Comparison of ENCODE assay signal across 9 cellular contexts in the genomic region with DNA sequence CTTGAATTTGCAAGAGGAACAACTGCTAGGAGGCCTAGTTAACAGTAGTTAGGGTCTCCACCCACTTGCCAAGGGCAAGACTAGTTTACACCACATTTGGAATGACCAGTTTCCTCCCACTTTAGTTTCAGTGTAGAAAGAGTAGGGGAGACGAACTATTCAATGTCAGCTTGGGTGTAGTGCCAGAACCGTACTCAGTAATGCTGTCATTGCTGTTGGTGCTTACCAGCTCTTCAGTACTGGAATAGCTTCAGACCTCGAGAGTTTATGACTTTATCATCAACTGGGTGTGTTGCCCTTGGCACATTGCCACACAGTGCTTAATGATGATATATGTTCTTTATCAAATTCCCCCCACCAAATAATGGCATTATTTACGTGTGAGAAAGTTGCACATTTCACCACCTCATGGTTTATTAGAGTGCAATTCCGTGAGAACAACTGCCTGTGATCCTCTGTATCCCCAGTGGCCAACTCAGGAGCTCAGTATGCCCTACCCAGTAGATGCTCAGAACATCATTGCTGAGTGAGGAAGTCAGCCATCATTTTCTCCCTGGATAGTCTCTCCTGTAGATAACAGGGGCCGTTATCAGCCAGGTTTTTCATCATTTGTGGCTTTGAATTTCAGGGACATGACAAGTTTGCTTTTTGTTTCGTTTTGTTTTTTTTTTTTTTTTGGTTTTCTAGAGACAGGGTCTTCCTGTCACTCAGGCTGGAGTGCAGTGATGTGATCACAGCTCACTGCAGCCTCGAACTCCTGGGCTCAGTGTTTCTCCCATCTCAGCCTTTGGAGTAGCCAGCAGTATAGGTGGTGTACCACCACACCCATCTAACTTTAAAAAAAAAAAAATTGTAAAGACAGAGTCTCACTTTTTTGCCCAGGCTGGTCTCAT.
DNase-seq lines count a peak whose midpoint lies in the region; ATAC-seq and TF ChIP-seq lines count a peak whose summit lies in the region.
"Had no signal": no experiment of that assay in that cellular context is flagged by ENCODE, and none has a peak within 500 bp of the region (broad histone marks: within the 10 kb centered on the region; RNA-seq: fewer than 3 reads in every experiment).

No MANE protein-coding gene starts in this region.

- no peak overlapping the region for H2AFZ ChIP-seq in Loucy (ENCODE audit: low read length)

- H3K79me2 ChIP-seq in Loucy (ENCODE audit: insufficient read depth, low read length), result peaks cover 99% of the 10 kb centered on the region

- H3K4me2 ChIP-seq in Loucy (ENCODE audit: low read depth, low read length, poor library complexity, severe bottlenecking), result peak overlapping the region; percentile 48

- CTCF ChIA-PET in activated naive CD4-positive, alpha-beta T cell treated with anti-CD3 and anti-CD28 coated beads for 36 hours (lab: Charles Lee), result no interaction called here

- H3K9me2 ChIP-seq in Loucy (replicated peaks; ENCODE audit: low read depth, low read length), result no peaks in the 10 kb centered on the region

- H3K27me3 ChIP-seq in Loucy (ENCODE audit: insufficient read depth, low read length, poor library complexity, severe bottlenecking) (no peaks in the 10 kb centered on the region), upper lobe of right lung (no peaks in the 10 kb centered on the region), right atrium auricular region (no peaks in the 10 kb centered on the region)

- peak overlapping the region; percentile 31 for H3K27ac ChIP-seq in upper lobe of right lung
- no peak overlapping the region for H3K27ac ChIP-seq in right atrium auricular region

- peaks cover 47% of the 10 kb centered on the region for H3K4me1 Mint-ChIP-seq in activated naive CD4-positive, alpha-beta T cell treated with anti-CD3 and anti-CD28 coated beads for 36 hours (ENCODE audit: low read depth)
- peaks cover 50% of the 10 kb centered on the region for H3K4me1 Mint-ChIP-seq in activated naive CD8-positive, alpha-beta T cell treated with anti-CD3 and anti-CD28 coated beads, Interleukin-2, amount 50 U/mL, for 24 hours

- peak overlapping the region; percentile 87 for H3K27ac Mint-ChIP-seq in activated naive CD4-positive, alpha-beta T cell treated with anti-CD3 and anti-CD28 coated beads for 36 hours
- H3K27ac Mint-ChIP-seq in activated naive CD8-positive, alpha-beta T cell treated with anti-CD3 and anti-CD28 coated beads, Interleukin-2, amount 50 U/mL, for 24 hours, result peak overlapping the region; percentile 86

- H3K36me3 ChIP-seq in Loucy (ENCODE audit: insufficient read depth, low read length) (peaks cover 38% of the 10 kb centered on the region), upper lobe of right lung (peaks cover 9% of the 10 kb centered on the region), right atrium auricular region (no peaks in the 10 kb centered on the region)

- TF ChIP-seq CTCF in Loucy (conservative IDR thresholded peaks at IDR 0.05; ENCODE audit: low read length), result no peak
- TF ChIP-seq CTCF in upper lobe of right lung (IDR thresholded peaks at IDR 0.05), result no peak
- TF ChIP-seq CTCF in right atrium auricular region (IDR thresholded peaks at IDR 0.05), result no peak

- H4K20me1 ChIP-seq in Loucy (ENCODE audit: insufficient read depth, low read length, poor library complexity, severe bottlenecking), result peaks cover 21% of the 10 kb centered on the region

- H3K9me3 Mint-ChIP-seq in activated naive CD4-positive, alpha-beta T cell treated with anti-CD3 and anti-CD28 coated beads for 36 hours, result no peaks in the 10 kb centered on the region
- H3K9me3 Mint-ChIP-seq in activated naive CD8-positive, alpha-beta T cell treated with anti-CD3 and anti-CD28 coated beads, Interleukin-2, amount 50 U/mL, for 24 hours, result no peaks in the 10 kb centered on the region

- H3K4me3 ChIP-seq in Loucy (ENCODE audit: low read length, poor library complexity, severe bottlenecking) (peak overlapping the region; percentile 0), upper lobe of right lung (no peak overlapping the region), right atrium auricular region (no peak overlapping the region)

- H3K36me3 Mint-ChIP-seq in activated naive CD4-positive, alpha-beta T cell treated with anti-CD3 and anti-CD28 coated beads for 36 hours (ENCODE audit: low read depth), result peaks cover 36% of the 10 kb centered on the region
- peaks cover 50% of the 10 kb centered on the region for H3K36me3 Mint-ChIP-seq in activated naive CD8-positive, alpha-beta T cell treated with anti-CD3 and anti-CD28 coated beads, Interleukin-2, amount 50 U/mL, for 24 hours (ENCODE audit: low read depth)

- DNase-seq in activated naive CD4-positive, alpha-beta T cell treated with anti-CD3 and anti-CD28 coated beads for 36 hours, result peak; percentile 58
- no peak for DNase-seq in activated naive CD4-positive, alpha-beta T cell (lab: John Stamatoyannopoulos, UW)
- no peak for DNase-seq in activated naive CD8-positive, alpha-beta T cell treated with anti-CD3 and anti-CD28 coated beads, Interleukin-2, amount 50 U/mL, for 24 hours
- DNase-seq in upper lobe of right lung (no peak), NCI-H2029 treated with DMSO at 0.1 percent for 48 hours (lab: John Stamatoyannopoulos, UW) (no peak), globus pallidus (ENCODE audit: low spot score) (no peak), right atrium auricular region (ENCODE audit: low spot score) (no peak)
- DNase-seq: NCI-H1930 had no signal

- no peaks in the 10 kb centered on the region for H3K27me3 Mint-ChIP-seq in activated naive CD4-positive, alpha-beta T cell treated with anti-CD3 and anti-CD28 coated beads for 36 hours (ENCODE audit: low read depth)
- H3K27me3 Mint-ChIP-seq in activated naive CD8-positive, alpha-beta T cell treated with anti-CD3 and anti-CD28 coated beads, Interleukin-2, amount 50 U/mL, for 24 hours, result no peaks in the 10 kb centered on the region

- peak overlapping the region; percentile 3 for H3K9ac ChIP-seq in Loucy (ENCODE audit: low read depth, low read length, poor library complexity, severe bottlenecking)

- peaks cover 69% of the 10 kb centered on the region for H3K4me1 ChIP-seq in Loucy (ENCODE audit: insufficient read depth, low read length, poor library complexity, severe bottlenecking)
- peaks cover 5% of the 10 kb centered on the region for H3K4me1 ChIP-seq in upper lobe of right lung
- H3K4me1 ChIP-seq in right atrium auricular region, result no peaks in the 10 kb centered on the region

- ATAC-seq in activated naive CD8-positive, alpha-beta T cell treated with anti-CD3 and anti-CD28 coated beads, Interleukin-2, amount 50 U/mL, for 24 hours, result peak; percentile 45
- peak; percentile 57 for ATAC-seq in upper lobe of right lung

- H3K9me3 ChIP-seq in Loucy (ENCODE audit: insufficient read depth, low read depth, low read length) (no peaks in the 10 kb centered on the region), upper lobe of right lung (no peaks in the 10 kb centered on the region), right atrium auricular region (no peaks in the 10 kb centered on the region)

- H3K4me3 Mint-ChIP-seq in activated naive CD4-positive, alpha-beta T cell treated with anti-CD3 and anti-CD28 coated beads for 36 hours, result peak overlapping the region; percentile 70
- peak overlapping the region; percentile 71 for H3K4me3 Mint-ChIP-seq in activated naive CD8-positive, alpha-beta T cell treated with anti-CD3 and anti-CD28 coated beads, Interleukin-2, amount 50 U/mL, for 24 hours

- intact Hi-C loops in activated naive CD4-positive, alpha-beta T cell treated with anti-CD3 and anti-CD28 coated beads for 36 hours (cut with micrococcal nuclease), result loop anchor here (1.0 to 5.0 kb wide), 3 partner anchors 10 to 355 kb away; no protein-coding TSS in a partner anchor
- intact Hi-C loops in upper lobe of right lung (cut with DNase I), result no loop called here

- 0 out of 2 replicates have a peak, but pooled peaks cover 4% of the 10 kb centered on the region for H3F3A ChIP-seq in Loucy (ENCODE audit: low read depth)
